ENCODE assay signal across 6 cellular contexts in the genomic region with DNA sequence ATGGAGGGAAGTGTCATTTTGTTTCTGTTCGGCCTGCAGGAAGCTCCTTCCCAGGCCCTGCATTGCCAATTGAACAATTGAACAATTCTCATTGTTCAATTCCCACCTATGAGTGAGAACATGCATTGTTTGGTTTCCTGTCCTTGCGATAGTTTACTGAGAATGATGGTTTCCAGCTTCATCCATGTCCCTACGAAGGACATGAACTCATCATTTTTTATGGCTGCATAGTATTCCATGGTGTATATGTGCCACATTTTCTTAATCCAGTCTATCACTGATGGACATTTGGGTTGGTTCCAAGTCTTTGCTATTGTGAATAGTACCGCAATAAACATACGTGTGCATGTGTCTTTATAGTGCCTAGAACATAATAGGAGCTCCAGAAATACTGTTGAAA. TPM values are rescaled to one million over a fixed set of nuclear protein-coding genes. Genes with fewer than 3 reads are reported as not detected.
DNase-seq lines count a peak whose midpoint lies in the region; ATAC-seq, FAIRE-seq and TF ChIP-seq lines count a peak whose summit lies in the region.
"Not testable (repeated sequence)": the region's sequence is repeated elsewhere in the genome, so short reads cannot be mapped to it uniquely, and the experiment has no call there.

No MANE protein-coding gene starts in this region.

- in situ Hi-C loops in K562 (cut with MboI): not testable (repeated sequence)
- in situ Hi-C loops in gastrocnemius medialis (cut with MboI; ENCODE audit: low sequenced_read_pairs in 4 of 4): loop anchor here in 1 of 4 donors (10.0 kb wide), 2 partner anchors 213 to 693 kb away; no protein-coding TSS in a partner anchor

- not testable (repeated sequence) for H2AFZ ChIP-seq in K562 (ENCODE audit: low read depth, low read length)

- WGBS in K562 (ENCODE audit: insufficient coverage, low coverage, missing lambda C conversion rate): 39% methylated on average over 5 of the region's 5 CpGs
- 85 to 87% (median 86%) methylated on average over 5 of the region's 5 CpGs for WGBS in psoas muscle, 3 donors

- TF ChIP-seq EP300 in K562 (IDR thresholded peaks at IDR 0.05; ENCODE audit: low read length): not testable (repeated sequence)

- not testable (repeated sequence) for H3K9ac ChIP-seq in K562 (ENCODE audit: insufficient read depth in 1 of 2, low read depth in 2 of 2, low read length in 2 of 2)

- H3K4me3 Mint-ChIP-seq in endothelial cell (ENCODE audit: unreplicated experiment): peak overlapping the region; percentile 23

- not testable (repeated sequence) for H4K20me1 ChIP-seq in K562 (replicated peaks; ENCODE audit: control insufficient read depth, insufficient read depth, low read length)

- not testable (repeated sequence) for H3K9me3 Mint-ChIP-seq in endothelial cell (ENCODE audit: unreplicated experiment)

- H3K27ac Mint-ChIP-seq in endothelial cell (ENCODE audit: unreplicated experiment): not testable (repeated sequence)

- not testable (repeated sequence) for H3K4me2 ChIP-seq in K562 (ENCODE audit: insufficient read depth, low read length)

- FAIRE-seq in K562 (lab: Jason Lieb, UNC): not testable (repeated sequence)

- POLR2A ChIA-PET in HEK293 (lab: Yijun Ruan, JAX): not testable (repeated sequence)
- POLR2A ChIA-PET in K562 (lab: Yijun Ruan, JAX): interaction anchor here (0.6 to 1.8 kb wide), 2 partner anchors 14 to 18 kb away, joined by 4 to 6 read pairs; no protein-coding TSS in a partner anchor

- not testable (repeated sequence) for H3K27me3 Mint-ChIP-seq in endothelial cell (ENCODE audit: unreplicated experiment)

- intact Hi-C loops in K562 (cut with micrococcal nuclease) (loop anchor here (10.0 kb wide), 2 partner anchors 53 to 1633 kb away; no protein-coding TSS in a partner anchor), psoas muscle (cut with DNase I) (loop anchor here (5.0 to 10.0 kb wide), 3 partner anchors 223 to 736 kb away; a partner anchor contains a TSS), gastrocnemius medialis (cut with DNase I; ENCODE audit: low total_unique reads) (loop anchor here (2.0 kb wide), 1 partner anchor 737 kb away; no protein-coding TSS in a partner anchor)

- not testable (repeated sequence) for BruUV-seq in K562 (replicated peaks; lab: Mats Ljungman, UMichigan)

- not testable (repeated sequence) for H3K4me3 ChIP-seq in HEK293 (ENCODE audit: low read depth, low read length); K562; psoas muscle; gastrocnemius medialis

- not testable (repeated sequence) for H3K79me2 ChIP-seq in K562 (ENCODE audit: control insufficient read depth, insufficient read depth, low read length)

- TF ChIP-seq CTCF in HEK293 (tag by site-specific recombination; IDR thresholded peaks at IDR 0.05); K562 (IDR thresholded peaks at IDR 0.05 in 2 of 3, conservative IDR thresholded peaks at IDR 0.05 in 1 of 3; ENCODE audit: insufficient read depth in 2 of 3, low read depth in 1 of 3, low read length in 3 of 3); endothelial cell (IDR thresholded peaks at IDR 0.05; ENCODE audit: unreplicated experiment); psoas muscle (IDR thresholded peaks at IDR 0.05); gastrocnemius medialis (IDR thresholded peaks at IDR 0.05 in 4 of 5, conservative IDR thresholded peaks at IDR 0.05 in 1 of 5): not testable (repeated sequence)

- not testable (repeated sequence) for H3K9me1 ChIP-seq in K562 (ENCODE audit: control insufficient read depth, insufficient read depth, low read length)

- TF ChIP-seq POLR2A in K562 (conservative IDR thresholded peaks at IDR 0.05); gastrocnemius medialis (IDR thresholded peaks at IDR 0.05): not testable (repeated sequence)

- not testable (repeated sequence) for H3K27ac ChIP-seq in HEK293 (ENCODE audit: extremely low read depth, low read depth, low read length); K562 (ENCODE audit: extremely low read depth, low read depth, low read length)
- H3K27ac ChIP-seq in psoas muscle (peak overlapping the region; percentile 5), gastrocnemius medialis (peak overlapping the region in 3 of 4 donors; percentile 32 to 41 (median 36))

- H3K36me3 ChIP-seq in HEK293 (ENCODE audit: control insufficient read depth in 2 of 2, insufficient read depth in 1 of 2, low read length in 2 of 2) (peaks cover 0 to 16% of the 10 kb centered on the region in 2 experiments; a peak in 1 of 3 replicates), psoas muscle (ENCODE audit: insufficient read depth in 1 of 2, low read depth in 1 of 2) (peaks cover 0 to 19% of the 10 kb centered on the region in 2 donors), gastrocnemius medialis (peaks cover 0 to 11% of the 10 kb centered on the region in 2 donors)
- H3K36me3 ChIP-seq in K562 (ENCODE audit: control insufficient read depth, insufficient read depth, low read length): not testable (repeated sequence)

- H3K4me1 Mint-ChIP-seq in endothelial cell (ENCODE audit: unreplicated experiment): peaks cover 30% of the 10 kb centered on the region

- H3K36me3 Mint-ChIP-seq in endothelial cell (ENCODE audit: low read depth, unreplicated experiment): not testable (repeated sequence)

- CTCF ChIA-PET in HEK293 (lab: Yijun Ruan, JAX) (interaction anchor here (0.5 to 5.4 kb wide), 8 partner anchors 8 to 1558 kb away, joined by 3 to 68 read pairs (median 10); no protein-coding TSS in a partner anchor), K562 (lab: Yijun Ruan, JAX; ENCODE audit: low intra/inter-chr PET ratio) (interaction anchor here (4.6 kb wide), 1 partner anchor 738 kb away, joined by 20 read pairs; no protein-coding TSS in a partner anchor)

- not testable (repeated sequence) for H3K4me1 ChIP-seq in HEK293 (ENCODE audit: control insufficient read depth, insufficient read depth, low read length); K562 (replicated peaks in 1 of 2; ENCODE audit: control insufficient read depth in 2 of 2, insufficient read depth in 2 of 2, low read length in 2 of 2)
- H3K4me1 ChIP-seq in psoas muscle (peaks cover 28% of the 10 kb centered on the region), gastrocnemius medialis (peaks cover 34 to 35% of the 10 kb centered on the region in 2 donors)

- not testable (repeated sequence) for ATAC-seq in K562, psoas muscle, gastrocnemius medialis

- not testable (repeated sequence) for TF ChIP-seq RAD21 in K562 (CRISPR knock-in tag; conservative IDR thresholded peaks at IDR 0.05 in 1 of 2, IDR thresholded peaks at IDR 0.05 in 1 of 2)

- not testable (repeated sequence) for H3K9me3 ChIP-seq in HEK293 (ENCODE audit: control insufficient read depth, insufficient read depth, low read depth, low read length); K562 (replicated peaks; ENCODE audit: control insufficient read depth, insufficient read depth, low read depth, low read length); psoas muscle; gastrocnemius medialis

- not testable (repeated sequence) for DNase-seq in K562 (ENCODE audit: extremely low read depth in 1 of 4, low spot score in 3 of 4); endothelial cell (ENCODE audit: low spot score); psoas muscle; gastrocnemius medialis
- DNase-seq in dermis blood vessel endothelial cell: peak; percentile 19

- not testable (repeated sequence) for H3K27me3 ChIP-seq in K562 (ENCODE audit: control insufficient read depth in 2 of 2, insufficient read depth in 2 of 2, low read length in 2 of 2); psoas muscle (ENCODE audit: insufficient read depth in 3 of 3, low read length in 2 of 3); gastrocnemius medialis

RNA-seq across cellular contexts. Expression of a gene that starts 25.1 kb away (rescaled TPM):
- 72.7 and 111 TPM in 2 replicates for total RNA-seq in K562 (2011; cell fraction: chromatin; rRNA removed; ENCODE audit: low replicate concordance)
- 100 and 101 TPM in 2 replicates for total RNA-seq in K562 (2011; cell fraction: nucleolus; rRNA removed)
- total RNA-seq in K562 (2011; cell fraction: nucleoplasm; rRNA removed): 147 and 174 TPM in 2 replicates
- total RNA-seq in K562 (2014; rRNA removed): 567 and 884 TPM in 2 replicates
- 716 and 737 TPM in 2 replicates for total RNA-seq in K562 (2014; rRNA removed; fragmentation: Illumina TruSeq; extraction: Trizol)
- total RNA-seq in K562 (2015; rRNA removed; fragmentation: Illumina TruSeq; extraction: Trizol): 566 and 591 TPM in 2 replicates
- 431 and 447 TPM in 2 replicates for total RNA-seq in K562 (2021)
- 857 and 1,105 TPM in 2 replicates for polyA plus RNA-seq in K562 (2011; rRNA removed)
- 941 and 1,174 TPM in 2 replicates for polyA plus RNA-seq in K562 (2011; cell fraction: cytosol; rRNA removed)
- polyA plus RNA-seq in K562 (2011; cell fraction: nucleus; rRNA removed): 261 and 404 TPM in 2 replicates
- polyA plus RNA-seq in K562 (2012): 418 and 567 TPM in 2 replicates
- 549 and 609 TPM in 2 replicates for polyA plus RNA-seq in K562 (2014; fragmentation: Illumina TruSeq; extraction: Trizol)
- polyA plus RNA-seq in K562 (2014; fragmentation: Nextera tagmentation; extraction: Ambion mirVana): 1,000 to 10,000 TPM; 2,334 to 2,953 TPM
- 1,180 and 1,187 TPM in 2 replicates for polyA plus RNA-seq in K562 (2014; rRNA removed)
- 647 and 767 TPM in 2 replicates for polyA minus RNA-seq in K562 (2011; rRNA and poly(A)+ RNA removed)
- 227 and 288 TPM in 2 replicates for polyA minus RNA-seq in K562 (2011; cell fraction: cytosol; rRNA and poly(A)+ RNA removed)
- polyA minus RNA-seq in K562 (2011; cell fraction: nucleus; rRNA and poly(A)+ RNA removed): 41.3 and 70.0 TPM in 2 replicates
- total RNA-seq in dermis blood vessel endothelial cell: 256 and 308 TPM in 2 replicates
- total RNA-seq in endothelial cell (ENCODE audit: unreplicated experiment): 165 TPM
- total RNA-seq in psoas muscle: 100 to 1,000 TPM; 139 to 246 (median 194) TPM
- polyA plus RNA-seq in psoas muscle: 100 to 1,000 TPM; 280 to 367 (median 361) TPM
- 100 to 1,000 TPM; 340 to 380 (median 357) TPM for total RNA-seq in gastrocnemius medialis

RNA-seq across cellular contexts. Expression of a gene that starts 26.2 kb away (rescaled TPM):
- total RNA-seq in K562 (2011; cell fraction: chromatin; rRNA removed; ENCODE audit: low replicate concordance): 37.1 and 48.4 TPM in 2 replicates
- total RNA-seq in K562 (2011; cell fraction: nucleolus; rRNA removed): 19.2 and 21.6 TPM in 2 replicates
- total RNA-seq in K562 (2011; cell fraction: nucleoplasm; rRNA removed): 30.4 and 38.7 TPM in 2 replicates
- 39.5 and 48.8 TPM in 2 replicates for total RNA-seq in K562 (2014; rRNA removed)
- total RNA-seq in K562 (2014; rRNA removed; fragmentation: Illumina TruSeq; extraction: Trizol): 28.9 and 29.4 TPM in 2 replicates
- total RNA-seq in K562 (2015; rRNA removed; fragmentation: Illumina TruSeq; extraction: Trizol): 24.5 and 28.5 TPM in 2 replicates
- 31.7 and 36.0 TPM in 2 replicates for total RNA-seq in K562 (2021)
- polyA plus RNA-seq in K562 (2011; rRNA removed): 34.9 and 39.0 TPM in 2 replicates
- polyA plus RNA-seq in K562 (2011; cell fraction: cytosol; rRNA removed): 26.0 and 77.2 TPM in 2 replicates
- 46.7 and 53.4 TPM in 2 replicates for polyA plus RNA-seq in K562 (2011; cell fraction: nucleus; rRNA removed)
- polyA plus RNA-seq in K562 (2012): 27.0 and 32.7 TPM in 2 replicates
- polyA plus RNA-seq in K562 (2014; fragmentation: Illumina TruSeq; extraction: Trizol): 52.1 and 56.4 TPM in 2 replicates
- 10 to 100 TPM; 61.3 to 86.1 TPM for polyA plus RNA-seq in K562 (2014; fragmentation: Nextera tagmentation; extraction: Ambion mirVana)
- polyA plus RNA-seq in K562 (2014; rRNA removed): 40.6 and 47.0 TPM in 2 replicates
- 27.2 and 31.3 TPM in 2 replicates for polyA minus RNA-seq in K562 (2011; rRNA and poly(A)+ RNA removed)
- 13.9 and 17.4 TPM in 2 replicates for polyA minus RNA-seq in K562 (2011; cell fraction: cytosol; rRNA and poly(A)+ RNA removed)
- 14.7 and 16.9 TPM in 2 replicates for polyA minus RNA-seq in K562 (2011; cell fraction: nucleus; rRNA and poly(A)+ RNA removed)
- total RNA-seq in dermis blood vessel endothelial cell: 7.8 and 9.9 TPM in 2 replicates
- 17.1 TPM for total RNA-seq in endothelial cell (ENCODE audit: unreplicated experiment)
- 10 to 100 TPM in 1 of 4 donors, 1 to 10 TPM in 3; 6.9 to 12.0 (median 8.0) TPM for total RNA-seq in psoas muscle
- 10 to 100 TPM in 1 of 3 donors, 1 to 10 TPM in 2; 8.3 to 20.0 (median 9.6) TPM for polyA plus RNA-seq in psoas muscle
- total RNA-seq in gastrocnemius medialis: 10 to 100 TPM in 3 of 4 donors, 1 to 10 TPM in 1; 9.7 to 17.3 (median 15.3) TPM

RNA-seq across cellular contexts. Expression of a gene that starts 56.4 kb away (rescaled TPM):
- 76.0 and 134 TPM in 2 replicates for total RNA-seq in K562 (2011; cell fraction: chromatin; rRNA removed; ENCODE audit: low replicate concordance)
- total RNA-seq in K562 (2011; cell fraction: nucleolus; rRNA removed): 54.9 and 57.7 TPM in 2 replicates
- 97.5 and 142 TPM in 2 replicates for total RNA-seq in K562 (2011; cell fraction: nucleoplasm; rRNA removed)
- total RNA-seq in K562 (2014; rRNA removed) (343 and 377 TPM in 2 replicates), K562 (2014; rRNA removed; fragmentation: Illumina TruSeq; extraction: Trizol) (339 and 365 TPM in 2 replicates), K562 (2015; rRNA removed; fragmentation: Illumina TruSeq; extraction: Trizol) (238 and 276 TPM in 2 replicates), K562 (2021) (276 and 291 TPM in 2 replicates), dermis blood vessel endothelial cell (75.2 and 75.6 TPM in 2 replicates), endothelial cell (ENCODE audit: unreplicated experiment) (69.4 TPM), psoas muscle (10 to 100 TPM; 36.5 to 51.6 (median 49.4) TPM), gastrocnemius medialis (100 to 1,000 TPM in 1 of 4 donors, 10 to 100 TPM in 3; 61.5 to 113 (median 83.0) TPM)
- polyA plus RNA-seq in K562 (2011; rRNA removed) (297 and 378 TPM in 2 replicates), K562 (2014; fragmentation: Illumina TruSeq; extraction: Trizol) (277 and 318 TPM in 2 replicates), K562 (2014; fragmentation: Nextera tagmentation; extraction: Ambion mirVana) (100 to 1,000 TPM in 1 of 2 experiments, 10 to 100 TPM in 1; 67.3 to 105 TPM), K562 (2014; rRNA removed) (392 and 430 TPM in 2 replicates), psoas muscle (100 to 1,000 TPM in 2 of 3 donors, 10 to 100 TPM in 1; 52.7 to 112 (median 104) TPM)
- 197 and 320 TPM in 2 replicates for polyA plus RNA-seq in K562 (2011; cell fraction: cytosol; rRNA removed)
- 192 and 207 TPM in 2 replicates for polyA plus RNA-seq in K562 (2011; cell fraction: nucleus; rRNA removed)
- polyA plus RNA-seq in K562 (2012): 196 and 278 TPM in 2 replicates
- 155 and 159 TPM in 2 replicates for polyA minus RNA-seq in K562 (2011; rRNA and poly(A)+ RNA removed)
- 70.4 and 109 TPM in 2 replicates for polyA minus RNA-seq in K562 (2011; cell fraction: cytosol; rRNA and poly(A)+ RNA removed)
- polyA minus RNA-seq in K562 (2011; cell fraction: nucleus; rRNA and poly(A)+ RNA removed): 60.9 and 93.0 TPM in 2 replicates
